In genomic region chr2:13240789-13241487, GRCh38 we compare ENCODE assay signal across 14 cellular contexts.
A peak's percentile ranks its signal among the peaks of the same experiment; 100 is the strongest.
DNase-seq lines count a peak whose midpoint lies in the region; ATAC-seq lines count a peak whose summit lies in the region.
"Had no signal": no experiment of that assay in that cellular context is flagged by ENCODE, and none has a peak within 500 bp of the region (broad histone marks: within the 10 kb centered on the region; RNA-seq: fewer than 3 reads in every experiment).

No MANE protein-coding gene starts in this region.

- no peak overlapping the region for H3K4me3 Mint-ChIP-seq in activated T-cell treated with anti-CD3 and anti-CD28 coated beads, Interleukin-2, amount 50 U/mL, for 4 hours
- H3K4me3 Mint-ChIP-seq: HFFc6; mesothelial cell of epicardium; stimulated activated effector memory CD8-positive, alpha-beta T cell treated with anti-CD3 and anti-CD28 coated beads, Interleukin-12 subunit alpha, Interleukin-12 subunit beta, amount 100 ng/mL, for 72 hours had no signal

- no peak for DNase-seq in NCI-H1436 (lab: John Stamatoyannopoulos, UW)
- no peak for DNase-seq in activated CD4-positive, CD25-positive, alpha-beta regulatory T cell (lab: John Stamatoyannopoulos, UW)
- DNase-seq in activated T-cell treated with anti-CD3 and anti-CD28 coated beads, Interleukin-2, amount 50 U/mL, for 4 hours: no peak
- DNase-seq in activated CD4-positive, CD25-positive, alpha-beta regulatory T cell treated with anti-CD3 and anti-CD28 coated beads, Interleukin-2, amount 50 U/mL, for 72 hours: no peak
- DNase-seq: activated effector memory CD4-positive, alpha-beta T cell treated with Interleukin-2 at 50 U/mL for 16 hours; HFFc6; IMR-90; spleen; tibial artery had no signal

- no peaks in the 10 kb centered on the region for H3K9me3 Mint-ChIP-seq in activated T-cell treated with anti-CD3 and anti-CD28 coated beads, Interleukin-2, amount 50 U/mL, for 4 hours
- H3K9me3 Mint-ChIP-seq: mesothelial cell of epicardium had no signal

- H3K36me3 Mint-ChIP-seq in activated T-cell treated with anti-CD3 and anti-CD28 coated beads, Interleukin-2, amount 50 U/mL, for 4 hours (ENCODE audit: insufficient read depth): no peaks in the 10 kb centered on the region
- H3K36me3 Mint-ChIP-seq: mesothelial cell of epicardium; stimulated activated effector memory CD8-positive, alpha-beta T cell treated with anti-CD3 and anti-CD28 coated beads, Interleukin-12 subunit alpha, Interleukin-12 subunit beta, amount 100 ng/mL, for 72 hours had no signal

- no peaks in the 10 kb centered on the region for H3K4me1 Mint-ChIP-seq in activated T-cell treated with anti-CD3 and anti-CD28 coated beads, Interleukin-2, amount 50 U/mL, for 4 hours (ENCODE audit: low read depth)
- H3K4me1 Mint-ChIP-seq: mesothelial cell of epicardium; stimulated activated effector memory CD8-positive, alpha-beta T cell treated with anti-CD3 and anti-CD28 coated beads, Interleukin-12 subunit alpha, Interleukin-12 subunit beta, amount 100 ng/mL, for 72 hours had no signal

- ATAC-seq in GM19351 (IDR thresholded peaks at IDR 0.05; ENCODE audit: unreplicated experiment): peak; percentile 69
- ATAC-seq in HG02852 (IDR thresholded peaks at IDR 0.05; ENCODE audit: unreplicated experiment): peak; percentile 55
- ATAC-seq in HG03469 (IDR thresholded peaks at IDR 0.05; ENCODE audit: unreplicated experiment): peak; percentile 69
- no peak for ATAC-seq in activated T-cell treated with anti-CD3 and anti-CD28 coated beads, Interleukin-2, amount 50 U/mL, for 4 hours
- ATAC-seq: stimulated activated effector memory CD8-positive, alpha-beta T cell treated with anti-CD3 and anti-CD28 coated beads, Interleukin-12 subunit alpha, Interleukin-12 subunit beta, amount 100 ng/mL, for 72 hours had no signal

- peaks cover 2% of the 10 kb centered on the region for H3K27me3 Mint-ChIP-seq in activated T-cell treated with anti-CD3 and anti-CD28 coated beads, Interleukin-2, amount 50 U/mL, for 4 hours (ENCODE audit: low read depth)

Comparison
In these comparisons a context has a peak if more than half of its experiments do, and no peak if none do; other contexts are left out.
1. ATAC-seq: peak in GM19351 (single experiment), HG02852 (single experiment) and HG03469 (single experiment); none in activated T-cell treated with anti-CD3 and anti-CD28 coated beads, Interleukin-2, amount 50 U/mL, for 4 hours (0 of 2).